In the genomic region with DNA sequence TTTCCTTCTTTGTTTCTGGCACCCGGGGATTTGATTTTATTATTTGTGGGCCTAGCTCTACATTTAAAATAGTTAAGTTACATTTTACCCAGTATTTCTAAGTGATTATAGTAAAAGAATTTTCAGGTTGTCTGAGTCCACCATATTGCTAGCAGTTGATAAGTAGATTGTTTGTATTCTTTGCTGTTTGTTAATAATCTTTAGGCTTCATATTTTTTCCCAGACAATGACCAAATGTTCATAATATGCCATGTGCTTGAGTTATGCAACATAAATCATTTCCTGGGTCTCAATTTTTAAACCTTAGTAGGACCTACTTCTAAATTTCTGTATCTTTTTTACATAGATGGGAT, we compare ENCODE assay signal across 19 cellular contexts.
DNase-seq lines count a peak whose midpoint lies in the region; ATAC-seq, FAIRE-seq and TF ChIP-seq lines count a peak whose summit lies in the region.
"Had no signal": no experiment of that assay in that cellular context is flagged by ENCODE, and none has a peak within 500 bp of the region (broad histone marks: within the 10 kb centered on the region; RNA-seq: fewer than 3 reads in every experiment).

No MANE protein-coding gene starts in this region.

- no peak for DNase-seq in DND-41
- no peak for DNase-seq in astrocyte (ENCODE audit: low read depth)
- no peak for DNase-seq in hepatocyte (ENCODE audit: low spot score)
- no peak for DNase-seq in prostate gland (ENCODE audit: low spot score)
- DNase-seq: AML-193; CD4-positive, CD25-positive, alpha-beta regulatory T cell; DMS153; GF-D8; NCI-H1105; NCI-H1694; NCI-H2081 treated with DMSO at 0.1 percent for 48 hours; NCI-H748 treated with DMSO at 0.1 percent for 48 hours; NK-92 treated with Interleukin-12 subunit alpha and Interleukin-12 subunit beta, amount 100 ng/mL, for 24 hours; SK-N-SH had no signal

- FAIRE-seq in astrocyte (lab: Jason Lieb, UNC): no peak
- FAIRE-seq: K562 had no signal

- intact Hi-C loops in prostate gland (cut with DNase I): no loop called here

- no peaks in the 10 kb centered on the region for H3K79me2 ChIP-seq in DND-41 (ENCODE audit: insufficient read depth, low read length)
- no peaks in the 10 kb centered on the region for H3K79me2 ChIP-seq in astrocyte (ENCODE audit: insufficient read depth, low read length)
- H3K79me2 ChIP-seq in hepatocyte: no peaks in the 10 kb centered on the region

- H3K4me1 Mint-ChIP-seq in astrocyte (ENCODE audit: low read depth, unreplicated experiment): peaks cover 9% of the 10 kb centered on the region

- no peak for ATAC-seq in DND-41 (ENCODE audit: insufficient read depth, low read depth)
- no peak for ATAC-seq in GM21447 (IDR thresholded peaks at IDR 0.05; ENCODE audit: unreplicated experiment)
- ATAC-seq in GM19395 (IDR thresholded peaks at IDR 0.05; ENCODE audit: unreplicated experiment): no peak
- ATAC-seq in HG03108 (IDR thresholded peaks at IDR 0.05; ENCODE audit: unreplicated experiment): no peak
- ATAC-seq: K562, Right ventricle myocardium inferior had no signal

- H3K36me3 Mint-ChIP-seq in astrocyte (ENCODE audit: low read depth, unreplicated experiment): no peaks in the 10 kb centered on the region
- H3K36me3 Mint-ChIP-seq: CD4-positive, CD25-positive, alpha-beta regulatory T cell had no signal

- no peak for TF ChIP-seq POLR2A in prostate gland (IDR thresholded peaks at IDR 0.05)

- peaks cover 4% of the 10 kb centered on the region for H3K9me3 Mint-ChIP-seq in astrocyte (ENCODE audit: unreplicated experiment)

- H3K9me2 ChIP-seq in hepatocyte (replicated peaks; ENCODE audit: insufficient read depth): no peaks in the 10 kb centered on the region
- H3K9me2 ChIP-seq: SK-N-SH had no signal

- H3K36me3 ChIP-seq in DND-41 (ENCODE audit: insufficient read depth, low read length) (no peaks in the 10 kb centered on the region), astrocyte (ENCODE audit: insufficient read depth, low read length) (no peaks in the 10 kb centered on the region), hepatocyte (replicated peaks; ENCODE audit: insufficient read depth, low read depth) (no peaks in the 10 kb centered on the region), prostate gland (no peaks in the 10 kb centered on the region)

- no peaks in the 10 kb centered on the region for H3K9me3 ChIP-seq in DND-41 (ENCODE audit: insufficient read depth, low read length, severe bottlenecking)
- no peaks in the 10 kb centered on the region for H3K9me3 ChIP-seq in astrocyte (ENCODE audit: insufficient read depth, low read depth, low read length)
- no peaks in the 10 kb centered on the region for H3K9me3 ChIP-seq in hepatocyte (ENCODE audit: low read depth)
- no peaks in the 10 kb centered on the region for H3K9me3 ChIP-seq in prostate gland
- H3K9me3 ChIP-seq: SK-N-SH had no signal

- peak overlapping the region; percentile 95 for H3K27ac Mint-ChIP-seq in astrocyte (ENCODE audit: unreplicated experiment)
- H3K27ac Mint-ChIP-seq: CD4-positive, CD25-positive, alpha-beta regulatory T cell had no signal

- H2AFZ ChIP-seq in DND-41 (ENCODE audit: low read depth, low read length) (no peak overlapping the region), astrocyte (ENCODE audit: low read depth, low read length) (no peak overlapping the region), hepatocyte (no peak overlapping the region)

- H3K4me1 ChIP-seq in DND-41 (ENCODE audit: insufficient read depth, low read length) (peaks cover 26% of the 10 kb centered on the region), astrocyte (ENCODE audit: insufficient read depth, low read length) (no peaks in the 10 kb centered on the region), hepatocyte (ENCODE audit: insufficient read depth) (no peaks in the 10 kb centered on the region), prostate gland (replicated peaks) (no peaks in the 10 kb centered on the region)

- WGBS in hepatocyte (ENCODE audit: low lambda C conversion rate, missing lambda C conversion rate): 50% methylated on average over 1 of the region's 1 CpG
- 58% methylated on average over 1 of the region's 1 CpG for WGBS in prostate gland

- no peaks in the 10 kb centered on the region for H3K27me3 Mint-ChIP-seq in astrocyte (ENCODE audit: low read depth, unreplicated experiment)
- H3K27me3 Mint-ChIP-seq: CD4-positive, CD25-positive, alpha-beta regulatory T cell had no signal

- H4K20me1 ChIP-seq in DND-41 (ENCODE audit: insufficient read depth, low read length): no peaks in the 10 kb centered on the region
- H4K20me1 ChIP-seq in astrocyte (ENCODE audit: insufficient read depth, low read length): no peaks in the 10 kb centered on the region
- H4K20me1 ChIP-seq in hepatocyte (ENCODE audit: insufficient read depth, poor library complexity, severe bottlenecking): no peaks in the 10 kb centered on the region

- no peak for TF ChIP-seq CTCF in DND-41 (IDR thresholded peaks at IDR 0.05; ENCODE audit: borderline replicate concordance, extremely low read depth, low read length, poor library complexity, severe bottlenecking)
- TF ChIP-seq CTCF in astrocyte (IDR thresholded peaks at IDR 0.05; ENCODE audit: insufficient read depth, low read depth, low read length): no peak
- TF ChIP-seq CTCF in hepatocyte (IDR thresholded peaks at IDR 0.05; ENCODE audit: poor library complexity): no peak
- TF ChIP-seq CTCF in prostate gland (IDR thresholded peaks at IDR 0.05): no peak

- H3K27me3 ChIP-seq in DND-41 (ENCODE audit: insufficient read depth, low read length, poor library complexity) (no peaks in the 10 kb centered on the region), astrocyte (ENCODE audit: insufficient read depth, low read length) (no peaks in the 10 kb centered on the region), hepatocyte (no peaks in the 10 kb centered on the region), prostate gland (replicated peaks; ENCODE audit: insufficient read depth) (no peaks in the 10 kb centered on the region)

- H3K4me3 ChIP-seq in DND-41 (ENCODE audit: low read depth in 1 of 2, low read length in 2 of 2) (no peak overlapping the region), astrocyte (ENCODE audit: insufficient read depth, low read depth, low read length) (no peak overlapping the region), hepatocyte (no peak overlapping the region), prostate gland (no peak overlapping the region)
- H3K4me3 ChIP-seq: K562 had no signal

- H3K27ac ChIP-seq in DND-41 (ENCODE audit: low read length) (peak overlapping the region; percentile 11; the same call in 1 of the 2 replicates), astrocyte (ENCODE audit: low read depth, low read length) (peak overlapping the region; percentile 65), hepatocyte (peak overlapping the region; percentile 40), prostate gland (no peak overlapping the region)

- H3K4me3 Mint-ChIP-seq in astrocyte (ENCODE audit: unreplicated experiment): no peak overlapping the region

- H3K9ac ChIP-seq in DND-41 (ENCODE audit: low read depth, low read length) (no peak overlapping the region), astrocyte (ENCODE audit: low read length) (peak overlapping the region; percentile 38)
- H3K9ac ChIP-seq: SK-N-SH had no signal

- H3K4me2 ChIP-seq in DND-41 (ENCODE audit: insufficient read depth, low read length) (no peak overlapping the region), astrocyte (ENCODE audit: low read length) (no peak overlapping the region), hepatocyte (no peak overlapping the region)
- H3K4me2 ChIP-seq: SK-N-SH had no signal

Comparison
In these comparisons a context has a peak if more than half of its experiments do, and no peak if none do; other contexts are left out.
1. H3K27ac ChIP-seq: peak in DND-41 (single experiment), astrocyte (single experiment) and hepatocyte (single experiment); none in prostate gland (0 of 2).